ENCODE assay signal across 30 cellular contexts in the genomic region with DNA sequence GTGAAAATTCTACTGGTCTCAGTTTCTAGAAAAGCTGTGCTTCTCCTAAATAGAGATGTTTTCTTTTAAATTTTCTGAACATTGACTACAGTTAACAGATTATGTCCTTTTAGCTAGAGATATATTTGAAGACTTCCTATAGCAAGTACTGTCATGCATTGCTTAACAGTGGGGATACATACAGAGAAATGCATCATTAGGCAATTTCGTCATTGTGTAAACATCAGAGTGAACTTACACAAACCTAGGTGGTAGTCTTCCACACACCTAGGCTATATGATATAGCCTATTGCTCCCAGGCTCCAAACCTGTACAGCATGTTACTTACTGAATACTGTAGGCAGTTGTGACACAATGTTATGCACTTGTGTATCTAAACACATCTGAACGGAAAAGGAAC. TPM values are rescaled to one million over a fixed set of nuclear protein-coding genes. Genes with fewer than 3 reads are reported as not detected.
DNase-seq lines count a peak whose midpoint lies in the region; ATAC-seq and TF ChIP-seq lines count a peak whose summit lies in the region.
"Had no signal": no experiment of that assay in that cellular context is flagged by ENCODE, and none has a peak within 500 bp of the region (broad histone marks: within the 10 kb centered on the region; RNA-seq: fewer than 3 reads in every experiment).

No MANE protein-coding gene starts in this region.

- TF ChIP-seq POLR2A in breast epithelium (IDR thresholded peaks at IDR 0.05), result no peak

- no peak overlapping the region for H2AFZ ChIP-seq in OCI-LY3 (ENCODE audit: low read depth, low read length)

- H3K4me1 Mint-ChIP-seq in MCF 10A (ENCODE audit: insufficient read depth, unreplicated experiment), result no peaks in the 10 kb centered on the region
- H3K4me1 Mint-ChIP-seq: neural crest cell had no signal

- no peak overlapping the region for H3K4me3 Mint-ChIP-seq in MCF 10A (ENCODE audit: unreplicated experiment)
- H3K4me3 Mint-ChIP-seq: activated naive CD8-positive, alpha-beta T cell; CD4-positive, alpha-beta T cell; neural crest cell; stimulated activated naive CD8-positive, alpha-beta T cell treated with anti-CD3 and anti-CD28 coated beads, Interleukin-15, Interleukin-2, amounts not matched to agents 100 ng/mL and 50 ng/mL, for 24 hours had no signal

- H3K36me3 ChIP-seq in breast epithelium, result no peaks in the 10 kb centered on the region
- H3K36me3 ChIP-seq in OCI-LY3 (replicated peaks; ENCODE audit: low read depth, low read length), result peaks cover 60% of the 10 kb centered on the region
- H3K36me3 ChIP-seq: pancreas, SJSA1 had no signal

- peak overlapping the region; percentile 71; the same call in 1 of the 2 replicates for H3K9ac ChIP-seq in OCI-LY3 (ENCODE audit: low read length)

- BruUV-seq in MCF 10A (replicated peaks; lab: Mats Ljungman, UMichigan), result no TSS peak

- H3K27me3 Mint-ChIP-seq in MCF 10A (ENCODE audit: insufficient read depth, unreplicated experiment), result peaks cover 32% of the 10 kb centered on the region
- H3K27me3 Mint-ChIP-seq: activated naive CD8-positive, alpha-beta T cell; CD4-positive, alpha-beta T cell; stimulated activated naive CD8-positive, alpha-beta T cell treated with anti-CD3 and anti-CD28 coated beads, Interleukin-15, Interleukin-2, amounts not matched to agents 100 ng/mL and 50 ng/mL, for 24 hours had no signal

- no peaks in the 10 kb centered on the region for H3K9me3 Mint-ChIP-seq in MCF 10A (ENCODE audit: unreplicated experiment)
- H3K9me3 Mint-ChIP-seq: immature natural killer cell, neural crest cell had no signal

- intact Hi-C loops in MCF 10A (cut with micrococcal nuclease) (no loop called here), breast epithelium (cut with DNase I; ENCODE audit: low total_unique reads) (no loop called here)

- no peak overlapping the region for H3K4me3 ChIP-seq in breast epithelium
- H3K4me3 ChIP-seq in OCI-LY3 (ENCODE audit: low read length), result no peak overlapping the region
- H3K4me3 ChIP-seq: pancreas, SJSA1, testis had no signal

- no peak overlapping the region for H3K27ac Mint-ChIP-seq in MCF 10A (ENCODE audit: low read depth, unreplicated experiment)
- H3K27ac Mint-ChIP-seq: activated naive CD8-positive, alpha-beta T cell; CD4-positive, alpha-beta T cell; stimulated activated naive CD8-positive, alpha-beta T cell treated with anti-CD3 and anti-CD28 coated beads, Interleukin-15, Interleukin-2, amounts not matched to agents 100 ng/mL and 50 ng/mL, for 24 hours had no signal

- H3K9me3 ChIP-seq in breast epithelium, result no peaks in the 10 kb centered on the region
- H3K9me3 ChIP-seq in OCI-LY3 (ENCODE audit: insufficient read depth, low read length), result no peaks in the 10 kb centered on the region; the same call in 1 of the 2 replicates
- H3K9me3 ChIP-seq: pancreas, SJSA1, testis had no signal

- H3K27me3 ChIP-seq in breast epithelium, result no peaks in the 10 kb centered on the region
- H3K27me3 ChIP-seq in OCI-LY3 (ENCODE audit: low read depth, low read length), result no peaks in the 10 kb centered on the region
- H3K27me3 ChIP-seq: pancreas, SJSA1, testis had no signal

- H4K20me1 ChIP-seq in OCI-LY3 (ENCODE audit: insufficient read depth, low read length), result no peaks in the 10 kb centered on the region

- TF ChIP-seq CTCF in MCF 10A (IDR thresholded peaks at IDR 0.05; ENCODE audit: unreplicated experiment), result no peak
- TF ChIP-seq CTCF in breast epithelium (IDR thresholded peaks at IDR 0.05), result no peak
- no peak for TF ChIP-seq CTCF in OCI-LY3 (IDR thresholded peaks at IDR 0.05; ENCODE audit: low read depth, low read length)

- H3K4me1 ChIP-seq in breast epithelium (peaks cover 0 to 7% of the 10 kb centered on the region in 2 donors), OCI-LY3 (ENCODE audit: low read length) (peaks cover 68% of the 10 kb centered on the region)
- H3K4me1 ChIP-seq: pancreas, SJSA1, testis had no signal

- ATAC-seq in esophagus mucosa, result peak; percentile 37
- ATAC-seq in GM19463 (IDR thresholded peaks at IDR 0.05; ENCODE audit: unreplicated experiment), result no peak
- ATAC-seq: left colon, pancreas had no signal

- POLR2A ChIA-PET in MCF 10A (lab: Yijun Ruan, JAX), result interaction anchor here (0.6 kb wide), 2 partner anchors 23 to 49 kb away, joined by 3 to 4 read pairs; no protein-coding TSS in a partner anchor

- H3K27ac ChIP-seq in breast epithelium (no peak overlapping the region), OCI-LY3 (ENCODE audit: low read length) (peak overlapping the region; percentile 95)
- H3K27ac ChIP-seq: pancreas, SJSA1, testis had no signal

- H3K4me2 ChIP-seq in OCI-LY3 (ENCODE audit: low read length), result peak overlapping the region; percentile 57; the same call in 1 of the 2 replicates

- CTCF ChIA-PET in MCF 10A (lab: Yijun Ruan, JAX), result no interaction called here

- peak; percentile 61 for DNase-seq in MCF 10A (ENCODE audit: unreplicated experiment)
- DNase-seq in breast epithelium (ENCODE audit: low spot score in 2 of 2), result no peak
- DNase-seq in GM19238 (ENCODE audit: insufficient read length, low spot score), result no peak
- DNase-seq in NCI-H1694 (lab: John Stamatoyannopoulos, UW), result no peak
- no peak for DNase-seq in NCI-H187 (lab: John Stamatoyannopoulos, UW)
- DNase-seq: activated CD4-positive, alpha-beta T cell treated with anti-CD3 and anti-CD28 coated beads for 4 hours; activated CD8-positive, alpha-beta memory T cell treated with anti-CD3 and anti-CD28 coated beads for 24 hours; activated effector memory CD4-positive, alpha-beta T cell treated with anti-CD3 and anti-CD28 coated beads, Interleukin-2, amount 50 U/mL, for 16 hours; activated T-cell treated with anti-CD3 and anti-CD28 coated beads, Interleukin-2, amount 50 U/mL, for 1 hour; CD4-positive, alpha-beta T cell; EL; hypothalamus; immature natural killer cell; left colon; mesenchymal stem cell; NCI-H2029 treated with DMSO at 0.1 percent for 48 hours; NCI-H2227 treated with DMSO at 0.1 percent for 48 hours; pancreas; small intestine; T-helper 9 cell; testis had no signal

- peaks cover 5% of the 10 kb centered on the region; the same call in 1 of the 2 replicates for H3K79me2 ChIP-seq in OCI-LY3 (ENCODE audit: low read length)

- no peaks in the 10 kb centered on the region for H3K36me3 Mint-ChIP-seq in MCF 10A (ENCODE audit: insufficient read depth, unreplicated experiment)

RNA-seq across cellular contexts. Expression of a gene that starts 28.5 kb away (rescaled TPM):
- total RNA-seq in MCF 10A (2022) (not detected in 2 replicates), breast epithelium (10 to 100 TPM in 1 of 3 donors, 1 to 10 TPM in 2; 3.3 to 12.0 (median 5.4) TPM), esophagus mucosa (0.56 TPM)
- total RNA-seq: H4, LHCN-M2, neural crest cell had no signal
